In genomic region chr11:44934735-44935250, GRCh38 we compare ENCODE assay signal across 17 cellular contexts.
"Had no signal": no experiment of that assay in that cellular context is flagged by ENCODE, and none has a peak within 500 bp of the region (broad histone marks: within the 10 kb centered on the region; RNA-seq: fewer than 3 reads in every experiment).

No MANE protein-coding gene starts in this region.

- H3K9me3 ChIP-seq: SK-N-SH had no signal

- H3K9ac ChIP-seq: KMS-11, SK-N-SH had no signal

- DNase-seq: IMR-90, Kasumi-1, MM.1S, NCI-H1092 treated with DMSO at 0.1 percent for 48 hours, NCI-H1436, NCI-H187, NCI-H2029 treated with DMSO at 0.1 percent for 48 hours, NCI-H2171 treated with DMSO at 0.1 percent for 48 hours, NCI-H345, NCI-H524, NCI-H69, NCI-H774, RPMI8226, SHP77, SK-N-SH, SW 1271 had no signal

- H3K4me2 ChIP-seq: KMS-11, SK-N-SH had no signal

- H3K27ac ChIP-seq: KMS-11 had no signal
